9 cellular contexts compared by ENCODE assay signal in genomic region chr9:100011062-100011681, GRCh38.
DNase-seq lines count a peak whose midpoint lies in the region; ATAC-seq and TF ChIP-seq lines count a peak whose summit lies in the region.
"Had no signal": no experiment of that assay in that cellular context is flagged by ENCODE, and none has a peak within 500 bp of the region (broad histone marks: within the 10 kb centered on the region; RNA-seq: fewer than 3 reads in every experiment).

No MANE protein-coding gene starts in this region.

- no peak overlapping the region for H4K8ac ChIP-seq in mesenchymal stem cell (ENCODE audit: low read length)

- H3K79me1 ChIP-seq in mesenchymal stem cell (replicated peaks; ENCODE audit: low read length, poor library complexity, severe bottlenecking): peaks cover 6% of the 10 kb centered on the region

- no peak overlapping the region for H2BK5ac ChIP-seq in mesenchymal stem cell (ENCODE audit: low read depth, low read length, poor library complexity, severe bottlenecking)

- CTCF ChIA-PET in PC-9 (lab: Charles Lee): interaction anchor here (0.6 to 0.9 kb wide), 2 partner anchors 743 to 780 kb away, joined by 3 to 6 read pairs; no protein-coding TSS in a partner anchor

- no peak overlapping the region for H4K91ac ChIP-seq in mesenchymal stem cell (ENCODE audit: low read length)

- no peak overlapping the region for H2BK15ac ChIP-seq in mesenchymal stem cell (ENCODE audit: low read depth, poor library complexity, severe bottlenecking)

- TF ChIP-seq CTCF in PC-9 (conservative IDR thresholded peaks at IDR 0.05) (peak; percentile 79), omental fat pad (IDR thresholded peaks at IDR 0.05) (no peak)

- ATAC-seq in HG02840 (IDR thresholded peaks at IDR 0.05; ENCODE audit: low FRiP score, unreplicated experiment): no peak
- no peak for ATAC-seq in GM21367 (IDR thresholded peaks at IDR 0.05; ENCODE audit: unreplicated experiment)
- ATAC-seq in omental fat pad (ENCODE audit: low FRiP score): no peak

- no peaks in the 10 kb centered on the region for H3K9me2 ChIP-seq in PC-9 (ENCODE audit: insufficient read depth)

- WGBS in mesenchymal stem cell: no CpG with 5 or more reads among the region's 1 CpG

- H3K27ac ChIP-seq in PC-9 (no peak overlapping the region), mesenchymal stem cell (ENCODE audit: low read length, poor library complexity, severe bottlenecking) (no peak overlapping the region)
- H3K27ac ChIP-seq: thoracic aorta had no signal

- H2BK12ac ChIP-seq in mesenchymal stem cell (ENCODE audit: low read length in 2 of 2): no peak overlapping the region

- no peaks in the 10 kb centered on the region for H3K79me2 ChIP-seq in PC-9 (ENCODE audit: low read depth)

- no peak overlapping the region for H3K4me3 ChIP-seq in PC-9
- H3K4me3 ChIP-seq in mesenchymal stem cell (ENCODE audit: insufficient read depth in 1 of 2, low read depth in 1 of 2, low read length in 2 of 2): no peak overlapping the region
- H3K4me3 ChIP-seq: thoracic aorta had no signal

- H3K4me2 ChIP-seq in PC-9 (no peak overlapping the region), mesenchymal stem cell (ENCODE audit: low read length, poor library complexity, severe bottlenecking) (no peak overlapping the region)

- H3K14ac ChIP-seq in mesenchymal stem cell (ENCODE audit: low read length in 2 of 2): no peak overlapping the region

- H3K4me1 ChIP-seq in PC-9 (replicated peaks; ENCODE audit: insufficient read depth): no peaks in the 10 kb centered on the region
- H3K4me1 ChIP-seq in mesenchymal stem cell (ENCODE audit: control insufficient read depth, insufficient read depth, low read depth, low read length): no peaks in the 10 kb centered on the region

- intact Hi-C loops in PC-9 (cut with micrococcal nuclease; ENCODE audit: unreplicated experiment): loop anchor here (5.0 kb wide), 1 partner anchor 204 kb away; no protein-coding TSS in a partner anchor

- no peaks in the 10 kb centered on the region for H3K27me3 ChIP-seq in PC-9 (ENCODE audit: insufficient read depth, low read depth)
- H3K27me3 ChIP-seq in mesenchymal stem cell (ENCODE audit: control insufficient read depth in 1 of 2, insufficient read depth in 1 of 2, low read length in 2 of 2): no peaks in the 10 kb centered on the region

- no peak overlapping the region for H3K18ac ChIP-seq in mesenchymal stem cell (ENCODE audit: low read depth in 1 of 2, low read length in 2 of 2)

- H2AK5ac ChIP-seq in mesenchymal stem cell (ENCODE audit: low read length, severe bottlenecking): no peak overlapping the region

- no peak overlapping the region for H3K4ac ChIP-seq in mesenchymal stem cell (ENCODE audit: low read depth in 1 of 2, low read length in 2 of 2)

- no TSS peak for BruUV-seq in PC-9 (replicated peaks; lab: Mats Ljungman, UMichigan)

- POLR2A ChIA-PET in PC-9 (lab: Charles Lee; ENCODE audit: unreplicated experiment): no interaction called here

- no peaks in the 10 kb centered on the region for H3F3A ChIP-seq in PC-9 (ENCODE audit: insufficient read depth, low read depth)

- no peak overlapping the region for H3K23ac ChIP-seq in mesenchymal stem cell (ENCODE audit: low read length in 2 of 2)

- DNase-seq in DMS53 (lab: John Stamatoyannopoulos, UW) (peak; percentile 65), HT1080 (ENCODE audit: low read depth) (peak; percentile 48), PC-9 (peak; percentile 5 to 42), brain pericyte (ENCODE audit: low read depth, low spot score) (peak; percentile 10), mesenchymal stem cell (peak; percentile 28), omental fat pad (ENCODE audit: low spot score) (no peak)

- H3K9me3 ChIP-seq in PC-9 (ENCODE audit: insufficient read depth, low read depth) (peaks cover 10% of the 10 kb centered on the region), mesenchymal stem cell (ENCODE audit: control insufficient read depth, low read length) (peaks cover 8% of the 10 kb centered on the region)

- H3K9ac ChIP-seq in mesenchymal stem cell (ENCODE audit: low read length): no peak overlapping the region

- H4K20me1 ChIP-seq in PC-9 (ENCODE audit: insufficient read depth): no peaks in the 10 kb centered on the region

- peaks cover 27% of the 10 kb centered on the region for H3K36me3 ChIP-seq in PC-9 (ENCODE audit: low read depth)
- H3K36me3 ChIP-seq in mesenchymal stem cell (ENCODE audit: control insufficient read depth in 1 of 2, insufficient read depth in 2 of 2, low read depth in 1 of 2, low read length in 2 of 2): peaks cover 9 to 43% of the 10 kb centered on the region in 2 experiments
- H3K36me3 ChIP-seq: thoracic aorta had no signal

- no peak overlapping the region for H2BK120ac ChIP-seq in mesenchymal stem cell (ENCODE audit: low read depth, low read length)

- H2AFZ ChIP-seq in PC-9 (no peak overlapping the region), mesenchymal stem cell (ENCODE audit: low read depth, low read length) (no peak overlapping the region)
